27 cellular contexts compared by ENCODE assay signal in genomic region chr6:132359891-132360290, GRCh38. TPM values are rescaled to one million over a fixed set of nuclear protein-coding genes. Genes with fewer than 3 reads are reported as not detected.
"Had no signal": no experiment of that assay in that cellular context is flagged by ENCODE, and none has a peak within 500 bp of the region (broad histone marks: within the 10 kb centered on the region; RNA-seq: fewer than 3 reads in every experiment).

No MANE protein-coding gene starts in this region.

- H3K4me1 ChIP-seq: gastroesophageal sphincter, psoas muscle, sigmoid colon, stomach, thyroid gland, vagina had no signal

- ATAC-seq: foreskin keratinocyte; gastroesophageal sphincter; heart left ventricle; left lobe of liver; mucosa of descending colon; naive thymus-derived CD8-positive, alpha-beta T cell; psoas muscle; right cardiac atrium had no signal

- H3K79me2 ChIP-seq: hepatocyte had no signal

- H3K4me2 ChIP-seq: hepatocyte had no signal

- H3K36me3 Mint-ChIP-seq: naive thymus-derived CD8-positive, alpha-beta T cell had no signal

- H3K27ac Mint-ChIP-seq: naive thymus-derived CD8-positive, alpha-beta T cell had no signal

- H3K4me3 Mint-ChIP-seq: mesothelial cell of epicardium; naive thymus-derived CD8-positive, alpha-beta T cell had no signal

- DNase-seq: dorsolateral prefrontal cortex; effector CD4-positive, alpha-beta T cell; foreskin keratinocyte; heart left ventricle; kidney; mesenchymal stem cell; mucosa of descending colon; naive thymus-derived CD8-positive, alpha-beta T cell; occipital lobe; ovary; posterior cingulate gyrus; psoas muscle; right cardiac atrium; sigmoid colon; spleen; stimulated activated CD4-positive, alpha-beta T cell treated with anti-CD3 and anti-CD28 coated beads, Interleukin-2, amount 100 ng/mL, for 48 hours; stimulated activated naive CD4-positive, alpha-beta T cell; stomach; thyroid gland; trophoblast cell had no signal

- H3K4me3 ChIP-seq: dorsolateral prefrontal cortex, gastroesophageal sphincter, heart left ventricle, hepatocyte, lung, mucosa of descending colon, ovary, psoas muscle, sigmoid colon, skin epidermis, spleen, stomach, thyroid gland, vagina had no signal

- H2AFZ ChIP-seq: hepatocyte had no signal

- H3K27ac ChIP-seq: dorsolateral prefrontal cortex, foreskin keratinocyte, gastroesophageal sphincter, heart left ventricle, hepatocyte, ovary, psoas muscle, sigmoid colon, skin epidermis, spleen, stomach, thyroid gland, vagina had no signal

- H3K27me3 ChIP-seq: dorsolateral prefrontal cortex, foreskin keratinocyte, gastroesophageal sphincter, heart left ventricle, hepatocyte, ovary, sigmoid colon, spleen, stomach, thyroid gland, vagina had no signal

- H3K9me3 ChIP-seq: gastroesophageal sphincter, heart left ventricle, mucosa of descending colon, ovary, psoas muscle, sigmoid colon, spleen, stomach, thyroid gland, vagina had no signal

- H3K36me3 ChIP-seq: gastroesophageal sphincter, heart left ventricle, ovary, sigmoid colon, spleen, stomach, thyroid gland, vagina had no signal

RNA-seq across cellular contexts. Expression of gene MOXD1, which starts 41.4 kb away (rescaled TPM):
- polyA plus RNA-seq: naive thymus-derived CD8-positive, alpha-beta T cell had no signal
